Comparison of ENCODE assay signal across 8 cellular contexts in genomic region chr6:90350689-90351554, GRCh38. TPM values are rescaled to one million over a fixed set of nuclear protein-coding genes. Genes with fewer than 3 reads are reported as not detected.
DNase-seq lines count a peak whose midpoint lies in the region; ATAC-seq and TF ChIP-seq lines count a peak whose summit lies in the region.

No MANE protein-coding gene starts in this region.

- no peak for TF ChIP-seq POLR2A in transverse colon (IDR thresholded peaks at IDR 0.05)

- H3K4me1 Mint-ChIP-seq in GM23338 (peaks cover 8% of the 10 kb centered on the region), chondrocyte (ENCODE audit: low read depth) (no peaks in the 10 kb centered on the region)
- peaks cover 29% of the 10 kb centered on the region for H3K4me1 Mint-ChIP-seq in activated T-helper 17 cell treated with anti-CD3 and anti-CD28 coated beads, Interleukin-2, amount 50 U/mL, for 72 hours

- H3K4me3 Mint-ChIP-seq in GM23338 = no peak overlapping the region
- peak overlapping the region; percentile 39 for H3K4me3 Mint-ChIP-seq in activated T-helper 17 cell treated with anti-CD3 and anti-CD28 coated beads, Interleukin-2, amount 50 U/mL, for 72 hours
- H3K4me3 Mint-ChIP-seq in chondrocyte (ENCODE audit: unreplicated experiment) = no peak overlapping the region

- H3K27ac ChIP-seq in GM23338 (ENCODE audit: low read depth) (no peak overlapping the region), neural cell (ENCODE audit: low read length) (peak overlapping the region; percentile 81), transverse colon (no peak overlapping the region)

- DNase-seq in GM23338 (ENCODE audit: low spot score) = no peak
- DNase-seq in SIG-M5 (lab: John Stamatoyannopoulos, UW) = peak; percentile 34
- no peak for DNase-seq in D341Med (ENCODE audit: low spot score)
- DNase-seq in transverse colon = no peak
- DNase-seq in chondrocyte (ENCODE audit: low spot score) = no peak

- H3K36me3 ChIP-seq in GM23338 (ENCODE audit: insufficient read depth) = no peaks in the 10 kb centered on the region
- H3K36me3 ChIP-seq in neural cell (ENCODE audit: insufficient read depth, low read length) = no peaks in the 10 kb centered on the region
- no peaks in the 10 kb centered on the region for H3K36me3 ChIP-seq in transverse colon

- no peaks in the 10 kb centered on the region for H3K79me2 ChIP-seq in GM23338 (replicated peaks; ENCODE audit: insufficient read depth)
- H3K79me2 ChIP-seq in neural cell (replicated peaks; ENCODE audit: insufficient read depth, low read length) = no peaks in the 10 kb centered on the region

- in situ Hi-C loops in transverse colon (cut with MboI; ENCODE audit: low pct_ligation_motif_present in 1 of 4, low pct_unique_long_range_greater_than_20kb in 1 of 4, low sequenced_read_pairs in 3 of 4) = no loop called here

- TF ChIP-seq EP300 in neural cell (conservative IDR thresholded peaks at IDR 0.05; ENCODE audit: poor library complexity, severe bottlenecking) (peak; percentile 78), transverse colon (IDR thresholded peaks at IDR 0.05; ENCODE audit: low read depth) (no peak)

- H3K4me2 ChIP-seq in GM23338 = no peak overlapping the region
- H3K4me2 ChIP-seq in neural cell (ENCODE audit: low read length) = peak overlapping the region; percentile 9

- peak overlapping the region; percentile 27 for H3K9ac ChIP-seq in neural cell (ENCODE audit: low read length)

- intact Hi-C loops in transverse colon (cut with DNase I; ENCODE audit: low total_unique reads) = no loop called here

- WGBS in transverse colon (ENCODE audit: low coverage in 1 of 2), 2 donors = 35 to 49% methylated on average over 7 to 8 of the region's 8 CpGs

- H4K20me1 ChIP-seq in GM23338 (replicated peaks; ENCODE audit: insufficient read depth) (no peaks in the 10 kb centered on the region), neural cell (ENCODE audit: insufficient read depth) (no peaks in the 10 kb centered on the region)

- H3K4me3 ChIP-seq in GM23338 (no peak overlapping the region), neural cell (ENCODE audit: low read length) (peak overlapping the region; percentile 42), transverse colon (no peak overlapping the region)

- no peaks in the 10 kb centered on the region for H3F3A ChIP-seq in GM23338 (replicated peaks; ENCODE audit: low read depth)
- H3F3A ChIP-seq in neural cell (ENCODE audit: insufficient read depth, low read length, poor library complexity, severe bottlenecking) = peaks cover 3% of the 10 kb centered on the region

- H3K9me3 Mint-ChIP-seq in GM23338 = no peaks in the 10 kb centered on the region
- peaks cover 4% of the 10 kb centered on the region for H3K9me3 Mint-ChIP-seq in activated T-helper 17 cell treated with anti-CD3 and anti-CD28 coated beads, Interleukin-2, amount 50 U/mL, for 72 hours
- peaks cover 5% of the 10 kb centered on the region for H3K9me3 Mint-ChIP-seq in chondrocyte (ENCODE audit: low read depth)

- peaks cover 6% of the 10 kb centered on the region; the same call in 1 of the 2 replicates for H3K9me2 ChIP-seq in GM23338 (ENCODE audit: insufficient read depth)
- H3K9me2 ChIP-seq in neural cell (ENCODE audit: insufficient read depth, low read length) = no peaks in the 10 kb centered on the region

- TF ChIP-seq CTCF in GM23338 (conservative IDR thresholded peaks at IDR 0.05; ENCODE audit: low read depth in 2 of 2) = no peak
- TF ChIP-seq CTCF in neural cell (IDR thresholded peaks at IDR 0.05; ENCODE audit: poor library complexity, severe bottlenecking) = peak; percentile 17
- no peak for TF ChIP-seq CTCF in transverse colon (IDR thresholded peaks at IDR 0.05)
- no peak for TF ChIP-seq CTCF in chondrocyte (IDR thresholded peaks at IDR 0.05)

- ATAC-seq in GM23338 (no peak), GM21447 (IDR thresholded peaks at IDR 0.05; ENCODE audit: unreplicated experiment) (no peak)
- ATAC-seq in activated T-helper 17 cell treated with anti-CD3 and anti-CD28 coated beads, Interleukin-2, amount 50 U/mL, for 72 hours (replicated peaks) = peak; percentile 65

- peak; percentile 17 for TF ChIP-seq RAD21 in neural cell (conservative IDR thresholded peaks at IDR 0.05)

- 0 out of 2 replicates have a peak overlapping the region, but pooled peaks have one; percentile 4 for H3K27ac Mint-ChIP-seq in GM23338
- H3K27ac Mint-ChIP-seq in activated T-helper 17 cell treated with anti-CD3 and anti-CD28 coated beads, Interleukin-2, amount 50 U/mL, for 72 hours = peak overlapping the region; percentile 12
- no peak overlapping the region for H3K27ac Mint-ChIP-seq in chondrocyte (ENCODE audit: unreplicated experiment)

- H3K27me3 ChIP-seq in GM23338 (ENCODE audit: insufficient read depth) (no peaks in the 10 kb centered on the region), neural cell (ENCODE audit: insufficient read depth, low read depth, low read length) (no peaks in the 10 kb centered on the region), transverse colon (no peaks in the 10 kb centered on the region)

- no peaks in the 10 kb centered on the region for H3K36me3 Mint-ChIP-seq in GM23338 (ENCODE audit: low read depth)
- H3K36me3 Mint-ChIP-seq in activated T-helper 17 cell treated with anti-CD3 and anti-CD28 coated beads, Interleukin-2, amount 50 U/mL, for 72 hours (ENCODE audit: low read depth) = no peaks in the 10 kb centered on the region
- no peaks in the 10 kb centered on the region for H3K36me3 Mint-ChIP-seq in chondrocyte (ENCODE audit: low read depth)

- H3K27me3 Mint-ChIP-seq in GM23338 (ENCODE audit: insufficient read depth, low read depth, poor library complexity) (peaks cover 2% of the 10 kb centered on the region), chondrocyte (ENCODE audit: low read depth) (peaks cover 22% of the 10 kb centered on the region)
- H3K27me3 Mint-ChIP-seq in activated T-helper 17 cell treated with anti-CD3 and anti-CD28 coated beads, Interleukin-2, amount 50 U/mL, for 72 hours = no peaks in the 10 kb centered on the region

- H2AFZ ChIP-seq in GM23338 = peak overlapping the region; percentile 30
- no peak overlapping the region for H2AFZ ChIP-seq in neural cell (ENCODE audit: low read depth, low read length)

- H3K4me1 ChIP-seq in GM23338 (ENCODE audit: insufficient read depth) (no peaks in the 10 kb centered on the region; the same call in 1 of the 2 replicates), transverse colon (no peaks in the 10 kb centered on the region)

- H3K9me3 ChIP-seq in neural cell (ENCODE audit: low read length) (no peaks in the 10 kb centered on the region), transverse colon (no peaks in the 10 kb centered on the region)

TF ChIP-seq in GM23338, 12 proteins besides CTCF, POLR2A, EP300 and RAD21 (continues in another document):
- no peak for TF ChIP-seq EZH2 (IDR thresholded peaks at IDR 0.05; ENCODE audit: low read depth, unreplicated experiment)
- no peak for TF ChIP-seq ZNF331 (CRISPR knock-in tag; IDR thresholded peaks at IDR 0.05; ENCODE audit: low read depth)
- no peak for TF ChIP-seq ZNF114 (CRISPR knock-in tag; IDR thresholded peaks at IDR 0.05)
- TF ChIP-seq ETS1 (IDR thresholded peaks at IDR 0.05) = no peak
- no peak for TF ChIP-seq NANOG (IDR thresholded peaks at IDR 0.05; ENCODE audit: borderline replicate concordance)
- TF ChIP-seq STAT1 (IDR thresholded peaks at IDR 0.05; ENCODE audit: unreplicated experiment) = no peak

TF ChIP-seq in neural cell, 6 proteins besides CTCF, POLR2A, EP300 and RAD21:
- peak; percentile 43 for TF ChIP-seq REST (IDR thresholded peaks at IDR 0.05; ENCODE audit: borderline replicate concordance)
- TF ChIP-seq MXI1 (conservative IDR thresholded peaks at IDR 0.05; ENCODE audit: poor library complexity, severe bottlenecking) = peak; percentile 33
- TF ChIP-seq EZH2 (IDR thresholded peaks at IDR 0.05; ENCODE audit: borderline replicate concordance, insufficient read depth, low read length, poor library complexity, severe bottlenecking) = no peak
- no peak for TF ChIP-seq POLR2AphosphoS5 (IDR thresholded peaks at IDR 0.05)
- TF ChIP-seq SMC3 (conservative IDR thresholded peaks at IDR 0.05; ENCODE audit: poor library complexity) = no peak
- no peak for TF ChIP-seq TAF1 (IDR thresholded peaks at IDR 0.05; ENCODE audit: low read depth)

RNA-seq across cellular contexts. Expression of gene BACH2, which starts 54.3 kb away (rescaled TPM):
- total RNA-seq in GM23338 (2014; rRNA removed; shearing (Covaris generic)) = 3.3 and 5.7 TPM in 2 replicates
- polyA plus RNA-seq in GM23338 (2016; fragmentation: Nextera tagmentation; extraction: Ambion mirVana) (1.3 and 1.6 TPM in 2 replicates), neural cell (45.5 and 52.7 TPM in 2 replicates)
- total RNA-seq in activated T-helper 17 cell treated with anti-CD3 and anti-CD28 coated beads, Interleukin-2, amount 50 U/mL, for 72 hours = 10 to 100 TPM in 1 of 2 donors, 1 to 10 TPM in 1; 3.0 to 22.9 TPM
- polyA minus RNA-seq in neural cell = 144 and 154 TPM in 2 replicates
- total RNA-seq in transverse colon (1 to 10 TPM in 3 of 4 donors, under 1 TPM in 1; 0.20 to 7.5 (median 2.4) TPM), chondrocyte (7.8 to 10.5 TPM (median 8.3 TPM) in 3 replicates)
